ENCODE assay signal across 15 cellular contexts in genomic region chr2:222479855-222480254, GRCh38. TPM values are rescaled to one million over a fixed set of nuclear protein-coding genes. Genes with fewer than 3 reads are reported as not detected.
"Had no signal": no experiment of that assay in that cellular context is flagged by ENCODE, and none has a peak within 500 bp of the region (broad histone marks: within the 10 kb centered on the region; RNA-seq: fewer than 3 reads in every experiment).

No MANE protein-coding gene starts in this region.

- H3K27ac Mint-ChIP-seq: activated T-helper 1 cell treated with anti-CD3 and anti-CD28 coated beads, Interleukin-12 subunit alpha, Interleukin-12 subunit beta, Interleukin-2, Interleukin-4 antibody, amounts not matched to agents 30 ng/mL and 10 ng/mL and 1 ng/mL, durations not matched to agents 14 hours and 24 hours and 36 hours; stimulated activated naive CD8-positive, alpha-beta T cell treated with anti-CD3 and anti-CD28 coated beads, Interleukin-15, Interleukin-2, amounts not matched to agents 100 ng/mL and 50 ng/mL, for 24 hours had no signal

- DNase-seq: activated CD4-positive, alpha-beta T cell treated with anti-CD3 and anti-CD28 coated beads for 48 hours; activated naive CD4-positive, alpha-beta T cell treated with Interleukin-2 at 50 U/mL for 16 hours; effector CD4-positive, alpha-beta T cell; gastrocnemius medialis; heart right ventricle; kidney; stimulated activated CD4-positive, alpha-beta T cell treated with anti-CD3 and anti-CD28 coated beads, Interleukin-4, amount 100 ng/mL, for 1 hour; T1000; upper lobe of right lung had no signal

- ATAC-seq: gastrocnemius medialis, heart right ventricle, upper lobe of right lung had no signal

- H3K27ac ChIP-seq: coronary artery, gastrocnemius medialis, heart right ventricle, upper lobe of right lung had no signal

- FAIRE-seq: kidney had no signal

- H3K9me3 ChIP-seq: gastrocnemius medialis, heart right ventricle, upper lobe of right lung had no signal

- H3K4me1 ChIP-seq: gastrocnemius medialis, upper lobe of right lung had no signal

- H3K4me3 ChIP-seq: coronary artery, gastrocnemius medialis, heart right ventricle, upper lobe of right lung had no signal

- H3K9me3 Mint-ChIP-seq: activated T-helper 1 cell treated with anti-CD3 and anti-CD28 coated beads, Interleukin-12 subunit alpha, Interleukin-12 subunit beta, Interleukin-2, Interleukin-4 antibody, amounts not matched to agents 30 ng/mL and 10 ng/mL and 1 ng/mL, durations not matched to agents 14 hours and 24 hours and 36 hours; stimulated activated naive CD8-positive, alpha-beta T cell treated with anti-CD3 and anti-CD28 coated beads, Interleukin-15, Interleukin-2, amounts not matched to agents 100 ng/mL and 50 ng/mL, for 24 hours had no signal

- H3K4me3 Mint-ChIP-seq: activated T-helper 1 cell treated with anti-CD3 and anti-CD28 coated beads, Interleukin-12 subunit alpha, Interleukin-12 subunit beta, Interleukin-2, Interleukin-4 antibody, amounts not matched to agents 30 ng/mL and 10 ng/mL and 1 ng/mL, durations not matched to agents 14 hours and 24 hours and 36 hours; stimulated activated naive CD8-positive, alpha-beta T cell treated with anti-CD3 and anti-CD28 coated beads, Interleukin-15, Interleukin-2, amounts not matched to agents 100 ng/mL and 50 ng/mL, for 24 hours had no signal

RNA-seq across cellular contexts. Expression of gene SGPP2, which starts 55.5 kb away (rescaled TPM):
- total RNA-seq: endothelial cell of umbilical vein, osteocyte, pulmonary artery endothelial cell had no signal
- polyA plus RNA-seq: endothelial cell of umbilical vein had no signal
